In the genomic region with DNA sequence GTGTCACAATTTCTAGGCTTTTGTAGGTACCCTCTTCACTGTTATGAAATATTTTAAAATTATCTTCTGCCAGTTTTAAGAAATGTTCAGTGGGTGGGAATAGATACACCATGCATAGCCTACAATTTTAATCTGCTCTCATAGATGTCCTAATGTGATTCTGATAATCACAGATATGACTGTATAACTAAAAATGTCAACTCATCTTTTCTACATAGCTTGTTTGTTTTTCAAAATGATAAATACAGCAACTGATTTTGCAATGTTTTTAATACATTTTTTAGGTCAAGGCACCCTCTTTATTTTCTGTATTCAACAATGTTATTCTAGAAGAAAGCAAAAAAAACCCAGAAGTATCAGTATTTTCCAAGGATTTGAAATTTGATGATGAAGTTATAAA, we compare ENCODE assay signal across 2 cellular contexts.
A peak's percentile ranks its signal among the peaks of the same experiment; 100 is the strongest.
TF ChIP-seq lines count a peak whose summit lies in the region.

No MANE protein-coding gene starts in this region.

TF ChIP-seq in HepG2, 621 proteins besides CTCF, POLR2A, EP300 and RAD21 (continues in another document):
- TF ChIP-seq, protein P1, sequence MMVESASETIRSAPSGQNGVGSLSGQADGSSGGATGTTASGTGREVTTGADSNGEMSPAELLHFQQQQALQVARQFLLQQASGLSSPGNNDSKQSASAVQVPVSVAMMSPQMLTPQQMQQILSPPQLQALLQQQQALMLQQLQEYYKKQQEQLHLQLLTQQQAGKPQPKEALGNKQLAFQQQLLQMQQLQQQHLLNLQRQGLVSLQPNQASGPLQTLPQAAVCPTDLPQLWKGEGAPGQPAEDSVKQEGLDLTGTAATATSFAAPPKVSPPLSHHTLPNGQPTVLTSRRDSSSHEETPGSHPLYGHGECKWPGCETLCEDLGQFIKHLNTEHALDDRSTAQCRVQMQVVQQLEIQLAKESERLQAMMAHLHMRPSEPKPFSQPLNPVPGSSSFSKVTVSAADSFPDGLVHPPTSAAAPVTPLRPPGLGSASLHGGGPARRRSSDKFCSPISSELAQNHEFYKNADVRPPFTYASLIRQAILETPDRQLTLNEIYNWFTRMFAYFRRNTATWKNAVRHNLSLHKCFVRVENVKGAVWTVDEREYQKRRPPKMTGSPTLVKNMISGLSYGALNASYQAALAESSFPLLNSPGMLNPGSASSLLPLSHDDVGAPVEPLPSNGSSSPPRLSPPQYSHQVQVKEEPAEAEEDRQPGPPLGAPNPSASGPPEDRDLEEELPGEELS (CRISPR knock-in tag; IDR thresholded peaks at IDR 0.05), result no peak
- TF ChIP-seq, protein P2, sequence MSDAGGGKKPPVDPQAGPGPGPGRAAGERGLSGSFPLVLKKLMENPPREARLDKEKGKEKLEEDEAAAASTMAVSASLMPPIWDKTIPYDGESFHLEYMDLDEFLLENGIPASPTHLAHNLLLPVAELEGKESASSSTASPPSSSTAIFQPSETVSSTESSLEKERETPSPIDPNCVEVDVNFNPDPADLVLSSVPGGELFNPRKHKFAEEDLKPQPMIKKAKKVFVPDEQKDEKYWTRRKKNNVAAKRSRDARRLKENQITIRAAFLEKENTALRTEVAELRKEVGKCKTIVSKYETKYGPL (CRISPR knock-in tag; IDR thresholded peaks at IDR 0.05), result no peak
- TF ChIP-seq MAFF (IDR thresholded peaks at IDR 0.05; ENCODE audit: low read depth, low read length) (peak; percentile 63; the same call in 1 of the 2 replicates), AGO1 (IDR thresholded peaks at IDR 0.05; ENCODE audit: low read depth, low read length, poor library complexity, severe bottlenecking) (no peak), ZNF615 (CRISPR knock-in tag; IDR thresholded peaks at IDR 0.05; ENCODE audit: borderline replicate concordance) (no peak), MAFK (conservative IDR thresholded peaks at IDR 0.05 in 1 of 2, IDR thresholded peaks at IDR 0.05 in 1 of 2; ENCODE audit: low read length in 2 of 2) (peak; percentile 35 to 63; a peak in 2 of 4 replicates)
- TF ChIP-seq, protein P3, sequence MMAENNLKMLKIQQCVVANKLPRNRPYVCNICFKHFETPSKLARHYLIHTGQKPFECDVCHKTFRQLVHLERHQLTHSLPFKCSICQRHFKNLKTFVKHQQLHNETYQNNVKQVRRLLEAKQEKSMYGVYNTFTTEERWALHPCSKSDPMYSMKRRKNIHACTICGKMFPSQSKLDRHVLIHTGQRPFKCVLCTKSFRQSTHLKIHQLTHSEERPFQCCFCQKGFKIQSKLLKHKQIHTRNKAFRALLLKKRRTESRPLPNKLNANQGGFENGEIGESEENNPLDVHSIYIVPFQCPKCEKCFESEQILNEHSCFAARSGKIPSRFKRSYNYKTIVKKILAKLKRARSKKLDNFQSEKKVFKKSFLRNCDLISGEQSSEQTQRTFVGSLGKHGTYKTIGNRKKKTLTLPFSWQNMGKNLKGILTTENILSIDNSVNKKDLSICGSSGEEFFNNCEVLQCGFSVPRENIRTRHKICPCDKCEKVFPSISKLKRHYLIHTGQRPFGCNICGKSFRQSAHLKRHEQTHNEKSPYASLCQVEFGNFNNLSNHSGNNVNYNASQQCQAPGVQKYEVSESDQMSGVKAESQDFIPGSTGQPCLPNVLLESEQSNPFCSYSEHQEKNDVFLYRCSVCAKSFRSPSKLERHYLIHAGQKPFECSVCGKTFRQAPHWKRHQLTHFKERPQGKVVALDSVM (CRISPR knock-in tag; IDR thresholded peaks at IDR 0.05), result no peak
- TF ChIP-seq, protein P4, sequence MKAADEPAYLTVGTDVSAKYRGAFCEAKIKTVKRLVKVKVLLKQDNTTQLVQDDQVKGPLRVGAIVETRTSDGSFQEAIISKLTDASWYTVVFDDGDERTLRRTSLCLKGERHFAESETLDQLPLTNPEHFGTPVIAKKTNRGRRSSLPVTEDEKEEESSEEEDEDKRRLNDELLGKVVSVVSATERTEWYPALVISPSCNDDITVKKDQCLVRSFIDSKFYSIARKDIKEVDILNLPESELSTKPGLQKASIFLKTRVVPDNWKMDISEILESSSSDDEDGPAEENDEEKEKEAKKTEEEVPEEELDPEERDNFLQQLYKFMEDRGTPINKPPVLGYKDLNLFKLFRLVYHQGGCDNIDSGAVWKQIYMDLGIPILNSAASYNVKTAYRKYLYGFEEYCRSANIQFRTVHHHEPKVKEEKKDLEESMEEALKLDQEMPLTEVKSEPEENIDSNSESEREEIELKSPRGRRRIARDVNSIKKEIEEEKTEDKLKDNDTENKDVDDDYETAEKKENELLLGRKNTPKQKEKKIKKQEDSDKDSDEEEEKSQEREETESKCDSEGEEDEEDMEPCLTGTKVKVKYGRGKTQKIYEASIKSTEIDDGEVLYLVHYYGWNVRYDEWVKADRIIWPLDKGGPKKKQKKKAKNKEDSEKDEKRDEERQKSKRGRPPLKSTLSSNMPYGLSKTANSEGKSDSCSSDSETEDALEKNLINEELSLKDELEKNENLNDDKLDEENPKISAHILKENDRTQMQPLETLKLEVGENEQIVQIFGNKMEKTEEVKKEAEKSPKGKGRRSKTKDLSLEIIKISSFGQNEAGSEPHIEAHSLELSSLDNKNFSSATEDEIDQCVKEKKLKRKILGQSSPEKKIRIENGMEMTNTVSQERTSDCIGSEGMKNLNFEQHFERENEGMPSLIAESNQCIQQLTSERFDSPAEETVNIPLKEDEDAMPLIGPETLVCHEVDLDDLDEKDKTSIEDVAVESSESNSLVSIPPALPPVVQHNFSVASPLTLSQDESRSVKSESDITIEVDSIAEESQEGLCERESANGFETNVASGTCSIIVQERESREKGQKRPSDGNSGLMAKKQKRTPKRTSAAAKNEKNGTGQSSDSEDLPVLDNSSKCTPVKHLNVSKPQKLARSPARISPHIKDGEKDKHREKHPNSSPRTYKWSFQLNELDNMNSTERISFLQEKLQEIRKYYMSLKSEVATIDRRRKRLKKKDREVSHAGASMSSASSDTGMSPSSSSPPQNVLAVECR (CRISPR knock-in tag; IDR thresholded peaks at IDR 0.05; ENCODE audit: borderline replicate concordance), result no peak
- TF ChIP-seq, protein P5, sequence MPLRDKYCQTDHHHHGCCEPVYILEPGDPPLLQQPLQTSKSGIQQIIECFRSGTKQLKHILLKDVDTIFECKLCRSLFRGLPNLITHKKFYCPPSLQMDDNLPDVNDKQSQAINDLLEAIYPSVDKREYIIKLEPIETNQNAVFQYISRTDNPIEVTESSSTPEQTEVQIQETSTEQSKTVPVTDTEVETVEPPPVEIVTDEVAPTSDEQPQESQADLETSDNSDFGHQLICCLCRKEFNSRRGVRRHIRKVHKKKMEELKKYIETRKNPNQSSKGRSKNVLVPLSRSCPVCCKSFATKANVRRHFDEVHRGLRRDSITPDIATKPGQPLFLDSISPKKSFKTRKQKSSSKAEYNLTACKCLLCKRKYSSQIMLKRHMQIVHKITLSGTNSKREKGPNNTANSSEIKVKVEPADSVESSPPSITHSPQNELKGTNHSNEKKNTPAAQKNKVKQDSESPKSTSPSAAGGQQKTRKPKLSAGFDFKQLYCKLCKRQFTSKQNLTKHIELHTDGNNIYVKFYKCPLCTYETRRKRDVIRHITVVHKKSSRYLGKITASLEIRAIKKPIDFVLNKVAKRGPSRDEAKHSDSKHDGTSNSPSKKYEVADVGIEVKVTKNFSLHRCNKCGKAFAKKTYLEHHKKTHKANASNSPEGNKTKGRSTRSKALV (CRISPR knock-in tag; IDR thresholded peaks at IDR 0.05), result no peak

TF ChIP-seq in A549, 52 proteins besides CTCF, POLR2A, EP300 and RAD21 (continued from another document):
- TF ChIP-seq, protein P6, sequence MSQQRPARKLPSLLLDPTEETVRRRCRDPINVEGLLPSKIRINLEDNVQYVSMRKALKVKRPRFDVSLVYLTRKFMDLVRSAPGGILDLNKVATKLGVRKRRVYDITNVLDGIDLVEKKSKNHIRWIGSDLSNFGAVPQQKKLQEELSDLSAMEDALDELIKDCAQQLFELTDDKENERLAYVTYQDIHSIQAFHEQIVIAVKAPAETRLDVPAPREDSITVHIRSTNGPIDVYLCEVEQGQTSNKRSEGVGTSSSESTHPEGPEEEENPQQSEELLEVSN (IDR thresholded peaks at IDR 0.05; ENCODE audit: borderline replicate concordance, low read depth), result no peak
- TF ChIP-seq HOXA7 (CRISPR knock-in tag; IDR thresholded peaks at IDR 0.05) (no peak), MAFK (IDR thresholded peaks at IDR 0.05; ENCODE audit: partially characterized antibody) (peak; percentile 63), HOXB13 (CRISPR knock-in tag; IDR thresholded peaks at IDR 0.05; ENCODE audit: low read depth) (no peak), EHMT2 (IDR thresholded peaks at IDR 0.05; ENCODE audit: low read depth) (no peak), ESRRA (IDR thresholded peaks at IDR 0.05; ENCODE audit: borderline replicate concordance, low read length) (no peak)
- TF ChIP-seq, protein P7, sequence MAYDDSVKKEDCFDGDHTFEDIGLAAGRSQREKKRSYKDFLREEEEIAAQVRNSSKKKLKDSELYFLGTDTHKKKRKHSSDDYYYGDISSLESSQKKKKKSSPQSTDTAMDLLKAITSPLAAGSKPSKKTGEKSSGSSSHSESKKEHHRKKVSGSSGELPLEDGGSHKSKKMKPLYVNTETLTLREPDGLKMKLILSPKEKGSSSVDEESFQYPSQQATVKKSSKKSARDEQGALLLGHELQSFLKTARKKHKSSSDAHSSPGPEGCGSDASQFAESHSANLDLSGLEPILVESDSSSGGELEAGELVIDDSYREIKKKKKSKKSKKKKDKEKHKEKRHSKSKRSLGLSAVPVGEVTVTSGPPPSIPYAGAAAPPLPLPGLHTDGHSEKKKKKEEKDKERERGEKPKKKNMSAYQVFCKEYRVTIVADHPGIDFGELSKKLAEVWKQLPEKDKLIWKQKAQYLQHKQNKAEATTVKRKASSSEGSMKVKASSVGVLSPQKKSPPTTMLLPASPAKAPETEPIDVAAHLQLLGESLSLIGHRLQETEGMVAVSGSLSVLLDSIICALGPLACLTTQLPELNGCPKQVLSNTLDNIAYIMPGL (CRISPR knock-in tag; IDR thresholded peaks at IDR 0.05; ENCODE audit: borderline replicate concordance), result no peak
